15 cellular contexts compared by ENCODE assay signal in the genomic region with DNA sequence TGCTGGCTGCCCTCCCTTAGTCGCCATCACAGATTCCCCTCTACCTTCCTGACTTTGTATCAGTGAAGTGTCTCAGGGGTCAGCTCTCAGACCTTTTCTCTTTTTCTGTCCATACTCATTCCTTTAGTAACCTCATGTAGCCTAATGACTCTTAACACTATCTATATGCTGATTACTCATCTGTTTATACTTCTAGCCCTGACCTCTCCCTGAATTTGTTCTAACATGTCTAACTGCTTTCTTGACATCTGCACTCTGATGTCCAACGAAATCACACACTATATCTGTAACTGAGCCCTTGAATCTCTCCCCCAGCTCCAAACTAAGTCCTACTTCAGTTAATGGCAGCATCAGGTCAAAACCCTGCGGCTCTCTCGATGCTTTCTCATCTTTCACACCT.
"Had no signal": no experiment of that assay in that cellular context is flagged by ENCODE, and none has a peak within 500 bp of the region (broad histone marks: within the 10 kb centered on the region; RNA-seq: fewer than 3 reads in every experiment).

No MANE protein-coding gene starts in this region.

- H3K4me1 ChIP-seq: left lung, parathyroid adenoma, stomach had no signal

- H3K9me3 ChIP-seq: left lung, stomach, thoracic aorta had no signal

- FAIRE-seq: islet of Langerhans, TTC549, urothelium cell line had no signal

- H3K27ac ChIP-seq: left lung, parathyroid adenoma, skin epidermis, stomach, thoracic aorta had no signal

- DNase-seq: activated CD4-positive, alpha-beta T cell treated with anti-CD3 and anti-CD28 coated beads, Interleukin-2, amount 10 ng/mL, durations not matched to agents 7 days and 5 days; activated CD4-positive, CD25-positive, alpha-beta regulatory T cell; activated CD8-positive, alpha-beta memory T cell treated with anti-CD3 and anti-CD28 coated beads for 24 hours; activated naive CD4-positive, alpha-beta T cell treated with anti-CD3 and anti-CD28 coated beads, Interleukin-2, amount 10 ng/mL, durations not matched to agents 7 days and 5 days; effector memory CD8-positive, alpha-beta T cell; left lung; stomach; T-helper 2 cell had no signal

- ATAC-seq: activated T-helper 17 cell treated with anti-CD3 and anti-CD28 coated beads, Interleukin-2, amount 50 U/mL, for 72 hours; effector memory CD8-positive, alpha-beta T cell; left lung had no signal

- H3K9ac ChIP-seq: parathyroid adenoma had no signal

- H2AFZ ChIP-seq: parathyroid adenoma had no signal

- H3K27me3 ChIP-seq: left lung, stomach had no signal

- H3K79me2 ChIP-seq: parathyroid adenoma had no signal

- H3K4me3 ChIP-seq: left lung, skin epidermis, stomach, thoracic aorta had no signal

- H3K36me3 ChIP-seq: left lung, stomach, thoracic aorta had no signal
